ENCODE assay signal across 14 cellular contexts in genomic region chr21:34017127-34017961, GRCh38. TPM values are rescaled to one million over a fixed set of nuclear protein-coding genes. Genes with fewer than 3 reads are reported as not detected.
A peak's percentile ranks its signal among the peaks of the same experiment; 100 is the strongest.
DNase-seq lines count a peak whose midpoint lies in the region; ATAC-seq, FAIRE-seq and TF ChIP-seq lines count a peak whose summit lies in the region.
"Had no signal": no experiment of that assay in that cellular context is flagged by ENCODE, and none has a peak within 500 bp of the region (broad histone marks: within the 10 kb centered on the region; RNA-seq: fewer than 3 reads in every experiment).

No MANE protein-coding gene starts in this region.

- DNase-seq in GM12892 (ENCODE audit: insufficient read length) = no peak
- DNase-seq in GM20000 (ENCODE audit: low spot score) = peak; percentile 34
- DNase-seq in fibroblast of the aortic adventitia (ENCODE audit: low read depth) = peak; percentile 64
- no peak for DNase-seq in activated CD8-positive, alpha-beta T cell treated with anti-CD3 and anti-CD28 coated beads for 36 hours
- DNase-seq in frontal cortex (ENCODE audit: low spot score in 2 of 2) = no peak
- no peak for DNase-seq in mucosa of gallbladder (ENCODE audit: low spot score)
- DNase-seq in uterus = no peak
- DNase-seq: NCI-H2029 treated with DMSO at 0.1 percent for 48 hours, Right ventricle myocardium superior had no signal

- TF ChIP-seq POLR2A in GM12892 (IDR thresholded peaks at IDR 0.05; ENCODE audit: low read depth, low read length) = no peak
- no peak for TF ChIP-seq POLR2A in uterus (IDR thresholded peaks at IDR 0.05)

- no peaks in the 10 kb centered on the region for H3K36me3 ChIP-seq in uterus
- H3K36me3 ChIP-seq: neural progenitor cell had no signal

- H3K27ac ChIP-seq in uterus = no peak overlapping the region
- H3K27ac ChIP-seq: neural progenitor cell had no signal

- peak; percentile 37 for ATAC-seq in HG03439 (IDR thresholded peaks at IDR 0.05; ENCODE audit: unreplicated experiment)
- no peak for ATAC-seq in activated CD8-positive, alpha-beta T cell treated with anti-CD3 and anti-CD28 coated beads for 36 hours

- POLR2A ChIA-PET in activated CD8-positive, alpha-beta T cell treated with anti-CD3 and anti-CD28 coated beads for 36 hours (lab: Charles Lee) = interaction anchor here (1.0 to 1.2 kb wide), 3 partner anchors 9 to 57 kb away, joined by 3 read pairs; no protein-coding TSS in a partner anchor

- H3K9me3 ChIP-seq in uterus = no peaks in the 10 kb centered on the region

- no peak overlapping the region for H3K4me3 Mint-ChIP-seq in activated CD8-positive, alpha-beta T cell treated with anti-CD3 and anti-CD28 coated beads for 36 hours
- H3K4me3 Mint-ChIP-seq: activated naive CD8-positive, alpha-beta T cell; neural progenitor cell had no signal

- no peaks in the 10 kb centered on the region for H3K4me1 ChIP-seq in uterus

- no peak overlapping the region for H3K27ac Mint-ChIP-seq in activated CD8-positive, alpha-beta T cell treated with anti-CD3 and anti-CD28 coated beads for 36 hours
- H3K27ac Mint-ChIP-seq: activated naive CD8-positive, alpha-beta T cell; neural progenitor cell had no signal

- no peaks in the 10 kb centered on the region for H3K27me3 Mint-ChIP-seq in activated CD8-positive, alpha-beta T cell treated with anti-CD3 and anti-CD28 coated beads for 36 hours
- H3K27me3 Mint-ChIP-seq: activated naive CD8-positive, alpha-beta T cell had no signal

- H3K4me3 ChIP-seq in fibroblast of the aortic adventitia (ENCODE audit: low read depth, low read length) = no peak overlapping the region
- no peak overlapping the region for H3K4me3 ChIP-seq in uterus
- H3K4me3 ChIP-seq: neural progenitor cell had no signal

- intact Hi-C loops in activated CD8-positive, alpha-beta T cell treated with anti-CD3 and anti-CD28 coated beads for 36 hours (cut with micrococcal nuclease) = no loop called here
- intact Hi-C loops in uterus (cut with DNase I; ENCODE audit: low total_unique reads) = no loop called here

- no peaks in the 10 kb centered on the region for H3K27me3 ChIP-seq in uterus
- H3K27me3 ChIP-seq: neural progenitor cell had no signal

- peaks cover 19% of the 10 kb centered on the region for H3K9me3 Mint-ChIP-seq in activated CD8-positive, alpha-beta T cell treated with anti-CD3 and anti-CD28 coated beads for 36 hours

- FAIRE-seq in GM12892 (lab: Jason Lieb, UNC) (peak; percentile 51), frontal cortex (lab: Jason Lieb, UNC) (no peak)
- FAIRE-seq: D721Med, islet of Langerhans had no signal

- no peak for TF ChIP-seq CTCF in GM20000 (IDR thresholded peaks at IDR 0.05; ENCODE audit: extremely low read depth, missing control alignments)
- TF ChIP-seq CTCF in fibroblast of the aortic adventitia (IDR thresholded peaks at IDR 0.05; ENCODE audit: insufficient read depth, low read length) = no peak
- no peak for TF ChIP-seq CTCF in activated CD8-positive, alpha-beta T cell treated with anti-CD3 and anti-CD28 coated beads for 36 hours (IDR thresholded peaks at IDR 0.05)
- TF ChIP-seq CTCF in uterus (IDR thresholded peaks at IDR 0.05) = no peak

- H3K36me3 Mint-ChIP-seq in activated CD8-positive, alpha-beta T cell treated with anti-CD3 and anti-CD28 coated beads for 36 hours (ENCODE audit: low read depth) = no peaks in the 10 kb centered on the region
- H3K36me3 Mint-ChIP-seq: neural progenitor cell had no signal

- CTCF ChIA-PET in activated CD8-positive, alpha-beta T cell treated with anti-CD3 and anti-CD28 coated beads for 36 hours (lab: Charles Lee) = interaction anchor here (0.6 to 1.2 kb wide), 3 partner anchors 9 to 175 kb away, joined by 3 read pairs; no protein-coding TSS in a partner anchor

- peaks cover 23% of the 10 kb centered on the region for H3K4me1 Mint-ChIP-seq in activated CD8-positive, alpha-beta T cell treated with anti-CD3 and anti-CD28 coated beads for 36 hours (ENCODE audit: low read depth)
- H3K4me1 Mint-ChIP-seq: neural progenitor cell had no signal

RNA-seq across cellular contexts. Expression of gene MRPS6, which starts 56.0 kb away (rescaled TPM):
- polyA plus RNA-seq in GM12892 (2012; ENCODE audit: missing spikeins) = 86.3 TPM
- total RNA-seq in fibroblast of the aortic adventitia (ENCODE audit: low replicate concordance) (19.5 and 78.1 TPM in 2 replicates), frontal cortex (20.0 TPM), mucosa of gallbladder (44.9 TPM), uterus (10 to 100 TPM in 3 of 4 donors, 1 to 10 TPM in 1; 9.0 to 75.6 (median 33.5) TPM)
- total RNA-seq in activated CD8-positive, alpha-beta T cell treated with anti-CD3 and anti-CD28 coated beads for 36 hours = 10 to 100 TPM; 93.9 to 95.2 TPM

RNA-seq across cellular contexts. Expression of gene SLC5A3, which starts 56.0 kb away (rescaled TPM):
- 12.1 TPM for polyA plus RNA-seq in GM12892 (2012; ENCODE audit: missing spikeins)
- 28.5 and 56.6 TPM in 2 replicates for total RNA-seq in fibroblast of the aortic adventitia (ENCODE audit: low replicate concordance)
- 10 to 100 TPM; 21.1 to 21.9 TPM for total RNA-seq in activated CD8-positive, alpha-beta T cell treated with anti-CD3 and anti-CD28 coated beads for 36 hours
- total RNA-seq in frontal cortex = 54.2 TPM
- 19.1 TPM for total RNA-seq in mucosa of gallbladder
- total RNA-seq in uterus = 10 to 100 TPM; 10.2 to 76.2 (median 17.1) TPM

Comparison
In these comparisons a context has a peak if more than half of its experiments do, and no peak if none do; other contexts are left out.
1. DNase-seq: peak in GM20000 (single experiment) and fibroblast of the aortic adventitia (single experiment); none in GM12892 (single experiment), activated CD8-positive, alpha-beta T cell treated with anti-CD3 and anti-CD28 coated beads for 36 hours (single experiment), frontal cortex (0 of 2), mucosa of gallbladder (single experiment) and uterus (0 of 2).